1 cellular context compared by ENCODE assay signal in the genomic region with DNA sequence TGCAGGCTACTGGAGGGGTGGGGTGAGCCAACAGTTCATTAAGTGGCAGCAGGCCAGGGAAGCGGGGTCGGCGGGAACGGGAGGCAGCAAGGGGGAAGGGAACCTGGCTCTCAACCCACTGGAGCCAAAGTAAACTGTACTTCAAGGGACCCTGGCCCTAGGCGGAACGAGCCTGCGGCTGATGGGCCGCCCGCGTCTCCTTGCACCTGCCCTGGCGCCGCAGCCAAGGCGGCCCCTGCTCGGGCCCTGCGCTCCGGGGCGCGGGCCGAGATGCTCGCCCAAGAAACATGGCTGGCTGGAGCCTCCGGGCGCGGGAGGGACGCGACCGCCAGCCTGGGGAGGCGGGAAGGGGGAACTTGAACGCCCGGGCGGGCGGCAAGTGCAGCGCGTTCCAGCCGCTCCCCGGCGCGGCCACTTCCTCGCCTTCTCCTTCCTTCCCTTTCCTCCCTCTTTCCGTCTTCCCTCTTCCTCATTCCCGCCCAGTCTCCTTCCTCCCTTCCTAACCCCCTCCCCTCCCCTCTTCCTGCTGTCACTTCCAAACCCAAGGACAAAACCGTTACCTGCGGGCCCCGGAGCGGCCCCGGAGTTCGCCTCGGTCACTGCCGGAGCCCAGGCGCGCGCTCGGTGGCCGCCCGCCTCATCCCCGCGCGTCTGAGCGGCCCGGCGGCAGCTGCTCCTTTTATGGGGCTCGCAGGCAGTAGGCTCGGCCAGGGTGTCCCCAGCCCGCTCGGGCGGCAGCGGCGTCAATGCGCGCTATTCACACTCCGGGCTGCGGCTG.
TF ChIP-seq lines count a peak whose summit lies in the region.

No MANE protein-coding gene starts in this region.

TF ChIP-seq in H1, 55 proteins besides CTCF, POLR2A, EP300 and RAD21 (continued from another document):
- TF ChIP-seq YY1 (IDR thresholded peaks at IDR 0.05; ENCODE audit: low read depth, low read length) = peak; percentile 40; the same call in 1 of the 2 replicates
- TF ChIP-seq KDM4A (IDR thresholded peaks at IDR 0.05; ENCODE audit: low read depth, low read length, severe bottlenecking) = peak; percentile 59
- TF ChIP-seq EZH2 (IDR thresholded peaks at IDR 0.05; ENCODE audit: low read depth, low read length, severe bottlenecking) = no peak
- no peak for TF ChIP-seq FOSL1 (IDR thresholded peaks at IDR 0.05; ENCODE audit: insufficient read depth, low read depth, low read length)
- peak; percentile 76 for TF ChIP-seq KDM1A (IDR thresholded peaks at IDR 0.05; ENCODE audit: borderline replicate concordance, low read length)
- no peak for TF ChIP-seq CHD1 (IDR thresholded peaks at IDR 0.05; ENCODE audit: low read depth, low read length)
- TF ChIP-seq RBBP5 (IDR thresholded peaks at IDR 0.05; ENCODE audit: borderline replicate concordance, low read depth, low read length) = peak; percentile 99
- TF ChIP-seq JUN (IDR thresholded peaks at IDR 0.05; ENCODE audit: low read depth, low read length) = no peak
- TF ChIP-seq SIN3A (conservative IDR thresholded peaks at IDR 0.05 in 1 of 2, IDR thresholded peaks at IDR 0.05 in 1 of 2; ENCODE audit: low read depth in 1 of 2, low read length in 2 of 2) = 0 out of 4 replicates have a peak, but pooled peaks have one; percentile 19 to 40
- TF ChIP-seq CEBPB (IDR thresholded peaks at IDR 0.05; ENCODE audit: low read depth, low read length) = no peak
- TF ChIP-seq SUZ12 (IDR thresholded peaks at IDR 0.05; ENCODE audit: low read length) = 0 out of 2 replicates have a peak, but pooled peaks have one; percentile 18
- no peak for TF ChIP-seq TAF7 (optimal IDR thresholded peaks at IDR 0.05; ENCODE audit: borderline replicate concordance, low read depth, low read length)
- TF ChIP-seq TAF1 (IDR thresholded peaks at IDR 0.05; ENCODE audit: low read depth, low read length) = 0 out of 2 replicates have a peak, but pooled peaks have one; percentile 25
- TF ChIP-seq PHF8 (conservative IDR thresholded peaks at IDR 0.05; ENCODE audit: low read depth, low read length) = no peak
- TF ChIP-seq, protein P1, sequence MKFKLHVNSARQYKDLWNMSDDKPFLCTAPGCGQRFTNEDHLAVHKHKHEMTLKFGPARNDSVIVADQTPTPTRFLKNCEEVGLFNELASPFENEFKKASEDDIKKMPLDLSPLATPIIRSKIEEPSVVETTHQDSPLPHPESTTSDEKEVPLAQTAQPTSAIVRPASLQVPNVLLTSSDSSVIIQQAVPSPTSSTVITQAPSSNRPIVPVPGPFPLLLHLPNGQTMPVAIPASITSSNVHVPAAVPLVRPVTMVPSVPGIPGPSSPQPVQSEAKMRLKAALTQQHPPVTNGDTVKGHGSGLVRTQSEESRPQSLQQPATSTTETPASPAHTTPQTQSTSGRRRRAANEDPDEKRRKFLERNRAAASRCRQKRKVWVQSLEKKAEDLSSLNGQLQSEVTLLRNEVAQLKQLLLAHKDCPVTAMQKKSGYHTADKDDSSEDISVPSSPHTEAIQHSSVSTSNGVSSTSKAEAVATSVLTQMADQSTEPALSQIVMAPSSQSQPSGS (IDR thresholded peaks at IDR 0.05; ENCODE audit: low read length) = no peak
